Comparison of ENCODE assay signal across 20 cellular contexts in the genomic region with DNA sequence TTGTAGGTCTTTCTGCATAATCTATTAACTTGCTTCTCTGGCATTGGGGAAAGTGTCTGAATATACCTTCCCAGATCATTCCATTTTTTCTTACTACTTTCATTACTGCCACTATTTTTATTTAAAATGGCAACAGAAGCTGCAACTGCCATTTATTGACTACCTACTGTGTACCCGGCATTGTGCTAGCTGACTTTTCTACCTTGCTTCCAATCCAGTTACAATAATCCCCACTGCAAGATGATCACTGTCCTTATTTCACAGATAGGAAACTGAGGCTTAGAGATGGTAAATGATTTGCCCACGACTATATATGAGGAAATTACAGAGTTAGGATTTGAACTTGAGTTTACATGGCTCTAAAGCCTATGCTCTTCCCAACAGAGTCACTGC.
DNase-seq lines count a peak whose midpoint lies in the region; ATAC-seq and TF ChIP-seq lines count a peak whose summit lies in the region.
"Had no signal": no experiment of that assay in that cellular context is flagged by ENCODE, and none has a peak within 500 bp of the region (broad histone marks: within the 10 kb centered on the region; RNA-seq: fewer than 3 reads in every experiment).

No MANE protein-coding gene starts in this region.

- peaks cover 67% of the 10 kb centered on the region for H3K4me1 Mint-ChIP-seq in T-helper 2 cell treated with Interferon-gamma antibody and Interleukin-4, amounts not matched to agents 5 μg/mL and 100 μg/mL, for 36 hours (ENCODE audit: low read depth)
- H3K4me1 Mint-ChIP-seq in natural killer cell treated with Interleukin-12 subunit alpha and Interleukin-12 subunit beta and Interleukin-15 and Interleukin-18, amount 100 ng/mL, for 72 hours (ENCODE audit: low read depth in 2 of 2) = peaks cover 28 to 51% of the 10 kb centered on the region in 2 donors
- peaks cover 0 to 4% of the 10 kb centered on the region in 2 donors for H3K4me1 Mint-ChIP-seq in natural killer cell
- peaks cover 69% of the 10 kb centered on the region for H3K4me1 Mint-ChIP-seq in activated T-helper 2 cell treated with anti-CD3 and anti-CD28 coated beads, Interferon-gamma antibody, Interleukin-2, Interleukin-4, amounts not matched to agents 10 μg/mL and 5 μg/mL and 100 μg/mL, durations not matched to agents 14 hours and 24 hours and 36 hours (ENCODE audit: low read depth)
- peaks cover 60% of the 10 kb centered on the region for H3K4me1 Mint-ChIP-seq in stimulated activated effector memory CD8-positive, alpha-beta T cell treated with anti-CD3 and anti-CD28 coated beads, Interleukin-12 subunit alpha, Interleukin-12 subunit beta, amount 100 ng/mL, for 72 hours

- no peak for ATAC-seq in natural killer cell treated with Interleukin-12 subunit alpha and Interleukin-12 subunit beta and Interleukin-15 and Interleukin-18, amount 100 ng/mL, for 72 hours
- ATAC-seq in natural killer cell = no peak
- ATAC-seq in stimulated activated effector memory CD8-positive, alpha-beta T cell treated with anti-CD3 and anti-CD28 coated beads, Interleukin-12 subunit alpha, Interleukin-12 subunit beta, amount 100 ng/mL, for 72 hours = no peak
- ATAC-seq: esophagus mucosa, left lung, WTC11 had no signal

- H3K9me3 Mint-ChIP-seq in T-helper 2 cell treated with Interferon-gamma antibody and Interleukin-4, amounts not matched to agents 5 μg/mL and 100 μg/mL, for 36 hours = no peaks in the 10 kb centered on the region
- no peaks in the 10 kb centered on the region for H3K9me3 Mint-ChIP-seq in natural killer cell treated with Interleukin-12 subunit alpha and Interleukin-12 subunit beta and Interleukin-15 and Interleukin-18, amount 100 ng/mL, for 72 hours
- no peaks in the 10 kb centered on the region for H3K9me3 Mint-ChIP-seq in natural killer cell
- H3K9me3 Mint-ChIP-seq in activated T-helper 2 cell treated with anti-CD3 and anti-CD28 coated beads, Interferon-gamma antibody, Interleukin-2, Interleukin-4, amounts not matched to agents 10 μg/mL and 5 μg/mL and 100 μg/mL, durations not matched to agents 14 hours and 24 hours and 36 hours = no peaks in the 10 kb centered on the region
- no peaks in the 10 kb centered on the region for H3K9me3 Mint-ChIP-seq in stimulated activated effector memory CD8-positive, alpha-beta T cell treated with anti-CD3 and anti-CD28 coated beads, Interleukin-12 subunit alpha, Interleukin-12 subunit beta, amount 100 ng/mL, for 72 hours
- H3K9me3 Mint-ChIP-seq: endodermal cell had no signal

- no peak for TF ChIP-seq CTCF in natural killer cell (IDR thresholded peaks at IDR 0.05)

- peaks cover 8% of the 10 kb centered on the region for H3K36me3 Mint-ChIP-seq in T-helper 2 cell treated with Interferon-gamma antibody and Interleukin-4, amounts not matched to agents 5 μg/mL and 100 μg/mL, for 36 hours (ENCODE audit: low read depth)
- H3K36me3 Mint-ChIP-seq in natural killer cell treated with Interleukin-12 subunit alpha and Interleukin-12 subunit beta and Interleukin-15 and Interleukin-18, amount 100 ng/mL, for 72 hours = no peaks in the 10 kb centered on the region
- no peaks in the 10 kb centered on the region for H3K36me3 Mint-ChIP-seq in natural killer cell
- H3K36me3 Mint-ChIP-seq in activated T-helper 2 cell treated with anti-CD3 and anti-CD28 coated beads, Interferon-gamma antibody, Interleukin-2, Interleukin-4, amounts not matched to agents 10 μg/mL and 5 μg/mL and 100 μg/mL, durations not matched to agents 14 hours and 24 hours and 36 hours (ENCODE audit: low read depth) = peaks cover 7% of the 10 kb centered on the region
- peaks cover 6% of the 10 kb centered on the region for H3K36me3 Mint-ChIP-seq in stimulated activated effector memory CD8-positive, alpha-beta T cell treated with anti-CD3 and anti-CD28 coated beads, Interleukin-12 subunit alpha, Interleukin-12 subunit beta, amount 100 ng/mL, for 72 hours
- H3K36me3 Mint-ChIP-seq: WTC11 had no signal

- no peak for DNase-seq in T-helper 2 cell treated with Interferon-gamma antibody and Interleukin-4, amounts not matched to agents 5 μg/mL and 100 μg/mL, for 36 hours (ENCODE audit: low spot score)
- no peak for DNase-seq in T-helper 2 cell
- no peak for DNase-seq in natural killer cell treated with Interleukin-12 subunit alpha and Interleukin-12 subunit beta and Interleukin-15 and Interleukin-18, amount 100 ng/mL, for 72 hours (ENCODE audit: low spot score)
- no peak for DNase-seq in natural killer cell
- DNase-seq in activated T-helper 2 cell treated with anti-CD3 and anti-CD28 coated beads, Interferon-gamma antibody, Interleukin-2, Interleukin-4, amounts not matched to agents 10 μg/mL and 5 μg/mL and 100 μg/mL, durations not matched to agents 14 hours and 24 hours and 36 hours (ENCODE audit: low spot score) = no peak
- no peak for DNase-seq in stimulated activated effector memory CD8-positive, alpha-beta T cell treated with anti-CD3 and anti-CD28 coated beads, Interleukin-12 subunit alpha, Interleukin-12 subunit beta, amount 100 ng/mL, for 72 hours (ENCODE audit: low spot score in 2 of 2)
- no peak for DNase-seq in DMS79 (lab: John Stamatoyannopoulos, UW)
- no peak for DNase-seq in GDM1 (lab: John Stamatoyannopoulos, UW)
- DNase-seq: 8988T, adrenal gland, C1 segment of cervical spinal cord, Calu3, endodermal cell, islet precursor cell, left lung, NCI-H1436, Peyer's patch, uterus had no signal

- peak overlapping the region; percentile 96 for H3K27ac Mint-ChIP-seq in T-helper 2 cell treated with Interferon-gamma antibody and Interleukin-4, amounts not matched to agents 5 μg/mL and 100 μg/mL, for 36 hours
- H3K27ac Mint-ChIP-seq in natural killer cell treated with Interleukin-12 subunit alpha and Interleukin-12 subunit beta and Interleukin-15 and Interleukin-18, amount 100 ng/mL, for 72 hours = peak overlapping the region; percentile 84 to 88
- H3K27ac Mint-ChIP-seq in natural killer cell = peak overlapping the region in 1 of 2 donors; percentile 4
- peak overlapping the region; percentile 95 for H3K27ac Mint-ChIP-seq in activated T-helper 2 cell treated with anti-CD3 and anti-CD28 coated beads, Interferon-gamma antibody, Interleukin-2, Interleukin-4, amounts not matched to agents 10 μg/mL and 5 μg/mL and 100 μg/mL, durations not matched to agents 14 hours and 24 hours and 36 hours
- peak overlapping the region; percentile 85 for H3K27ac Mint-ChIP-seq in stimulated activated effector memory CD8-positive, alpha-beta T cell treated with anti-CD3 and anti-CD28 coated beads, Interleukin-12 subunit alpha, Interleukin-12 subunit beta, amount 100 ng/mL, for 72 hours
- H3K27ac Mint-ChIP-seq: endodermal cell, WTC11 had no signal

- intact Hi-C loops in natural killer cell (cut with micrococcal nuclease) = no loop called here
- intact Hi-C loops in activated T-helper 2 cell treated with anti-CD3 and anti-CD28 coated beads, Interferon-gamma antibody, Interleukin-2, Interleukin-4, amounts not matched to agents 10 μg/mL and 5 μg/mL and 100 μg/mL, durations not matched to agents 14 hours and 24 hours and 36 hours (cut with micrococcal nuclease) = loop anchor here (1.0 to 5.0 kb wide), 10 partner anchors 8 to 506 kb away; no protein-coding TSS in a partner anchor

- no peaks in the 10 kb centered on the region for H3K27me3 Mint-ChIP-seq in T-helper 2 cell treated with Interferon-gamma antibody and Interleukin-4, amounts not matched to agents 5 μg/mL and 100 μg/mL, for 36 hours (ENCODE audit: low read depth)
- H3K27me3 Mint-ChIP-seq in natural killer cell treated with Interleukin-12 subunit alpha and Interleukin-12 subunit beta and Interleukin-15 and Interleukin-18, amount 100 ng/mL, for 72 hours = peaks cover 0 to 7% of the 10 kb centered on the region in 2 donors
- no peaks in the 10 kb centered on the region for H3K27me3 Mint-ChIP-seq in natural killer cell (ENCODE audit: low read depth in 2 of 2)
- no peaks in the 10 kb centered on the region for H3K27me3 Mint-ChIP-seq in activated T-helper 2 cell treated with anti-CD3 and anti-CD28 coated beads, Interferon-gamma antibody, Interleukin-2, Interleukin-4, amounts not matched to agents 10 μg/mL and 5 μg/mL and 100 μg/mL, durations not matched to agents 14 hours and 24 hours and 36 hours (ENCODE audit: low read depth)

- peak overlapping the region; percentile 79 for H3K4me3 Mint-ChIP-seq in T-helper 2 cell treated with Interferon-gamma antibody and Interleukin-4, amounts not matched to agents 5 μg/mL and 100 μg/mL, for 36 hours
- peak overlapping the region; percentile 78 for H3K4me3 Mint-ChIP-seq in natural killer cell treated with Interleukin-12 subunit alpha and Interleukin-12 subunit beta and Interleukin-15 and Interleukin-18, amount 100 ng/mL, for 72 hours
- H3K4me3 Mint-ChIP-seq in natural killer cell = no peak overlapping the region
- no peak overlapping the region for H3K4me3 Mint-ChIP-seq in activated T-helper 2 cell treated with anti-CD3 and anti-CD28 coated beads, Interferon-gamma antibody, Interleukin-2, Interleukin-4, amounts not matched to agents 10 μg/mL and 5 μg/mL and 100 μg/mL, durations not matched to agents 14 hours and 24 hours and 36 hours (ENCODE audit: low read depth)
- peak overlapping the region; percentile 49 for H3K4me3 Mint-ChIP-seq in stimulated activated effector memory CD8-positive, alpha-beta T cell treated with anti-CD3 and anti-CD28 coated beads, Interleukin-12 subunit alpha, Interleukin-12 subunit beta, amount 100 ng/mL, for 72 hours
- H3K4me3 Mint-ChIP-seq: endodermal cell, WTC11 had no signal

Comparison
In these comparisons a context has a peak if more than half of its experiments do, and no peak if none do; other contexts are left out.
1. H3K4me3 Mint-ChIP-seq: peak in T-helper 2 cell treated with Interferon-gamma antibody and Interleukin-4, amounts not matched to agents 5 μg/mL and 100 μg/mL, for 36 hours (single experiment), natural killer cell treated with Interleukin-12 subunit alpha and Interleukin-12 subunit beta and Interleukin-15 and Interleukin-18, amount 100 ng/mL, for 72 hours (single experiment) and stimulated activated effector memory CD8-positive, alpha-beta T cell treated with anti-CD3 and anti-CD28 coated beads, Interleukin-12 subunit alpha, Interleukin-12 subunit beta, amount 100 ng/mL, for 72 hours (single experiment); none in natural killer cell (single experiment) and activated T-helper 2 cell treated with anti-CD3 and anti-CD28 coated beads, Interferon-gamma antibody, Interleukin-2, Interleukin-4, amounts not matched to agents 10 μg/mL and 5 μg/mL and 100 μg/mL, durations not matched to agents 14 hours and 24 hours and 36 hours (single experiment).